In genomic region chr1:3772027-3772714, GRCh38 we compare ENCODE assay signal across 8 cellular contexts. TPM values are rescaled to one million over a fixed set of nuclear protein-coding genes. Genes with fewer than 3 reads are reported as not detected.
DNase-seq lines count a peak whose midpoint lies in the region; ATAC-seq and TF ChIP-seq lines count a peak whose summit lies in the region.

No MANE protein-coding gene starts in this region.

- in situ Hi-C loops in GM13977 (cut with MboI; ENCODE audit: low pct_unique_long_range_greater_than_20kb, low sequenced_read_pairs, unreplicated experiment), result no loop called here

- H3K27ac ChIP-seq in ectodermal cell (ENCODE audit: insufficient read depth, low read depth, low read length, poor library complexity, severe bottlenecking), result no peak overlapping the region

- peaks cover 36% of the 10 kb centered on the region for H3K4me1 ChIP-seq in ectodermal cell (ENCODE audit: control insufficient read depth, insufficient read depth, low read length)

- H3K36me3 Mint-ChIP-seq in activated CD4-positive, alpha-beta memory T cell treated with anti-CD3 and anti-CD28 coated beads, Interleukin-2, amount 10 ng/mL, durations not matched to agents 7 days and 5 days (ENCODE audit: low read depth), result no peaks in the 10 kb centered on the region

- 1% methylated on average over 55 to 57 of the region's 61 CpGs for WGBS in ectodermal cell, 2 experiments

- CTCF ChIA-PET in activated CD4-positive, alpha-beta memory T cell treated with anti-CD3 and anti-CD28 coated beads, Interleukin-2, amount 10 ng/mL, durations not matched to agents 7 days and 5 days (lab: Charles Lee), result no interaction called here

- no peaks in the 10 kb centered on the region for H3K27me3 Mint-ChIP-seq in activated CD4-positive, alpha-beta memory T cell treated with anti-CD3 and anti-CD28 coated beads, Interleukin-2, amount 10 ng/mL, durations not matched to agents 7 days and 5 days

- H3K9me3 Mint-ChIP-seq in activated CD4-positive, alpha-beta memory T cell treated with anti-CD3 and anti-CD28 coated beads, Interleukin-2, amount 10 ng/mL, durations not matched to agents 7 days and 5 days, result no peaks in the 10 kb centered on the region

- H3K27ac Mint-ChIP-seq in activated CD4-positive, alpha-beta memory T cell treated with anti-CD3 and anti-CD28 coated beads, Interleukin-2, amount 10 ng/mL, durations not matched to agents 7 days and 5 days, result no peak overlapping the region

- POLR2A ChIA-PET in activated CD4-positive, alpha-beta memory T cell treated with anti-CD3 and anti-CD28 coated beads, Interleukin-2, amount 10 ng/mL, durations not matched to agents 7 days and 5 days (lab: Charles Lee), result no interaction called here

- H3K4me1 Mint-ChIP-seq in activated CD4-positive, alpha-beta memory T cell treated with anti-CD3 and anti-CD28 coated beads, Interleukin-2, amount 10 ng/mL, durations not matched to agents 7 days and 5 days, result peaks cover 3% of the 10 kb centered on the region

- H3K9me3 ChIP-seq in ectodermal cell (ENCODE audit: control insufficient read depth, low read length), result no peaks in the 10 kb centered on the region

- ATAC-seq in HG02943 (IDR thresholded peaks at IDR 0.05; ENCODE audit: low read depth, unreplicated experiment), result peak; percentile 47

- H3K27me3 ChIP-seq in ectodermal cell (ENCODE audit: control insufficient read depth, insufficient read depth, low read length, poor library complexity, severe bottlenecking), result peaks cover 13% of the 10 kb centered on the region

- H3K36me3 ChIP-seq in ectodermal cell (ENCODE audit: control insufficient read depth, insufficient read depth, low read length), result no peaks in the 10 kb centered on the region

- H3K4me3 ChIP-seq in ectodermal cell (ENCODE audit: insufficient read depth, low read depth, low read length), result peak overlapping the region; percentile 51

- no peak for TF ChIP-seq CTCF in GM13977 (IDR thresholded peaks at IDR 0.05; ENCODE audit: extremely low read depth, insufficient read depth, missing control alignments)

- DNase-seq in GM13977 (ENCODE audit: low spot score) (peak; percentile 100), NCI-H510A treated with DMSO at 0.1 percent for 48 hours (lab: John Stamatoyannopoulos, UW) (peak; percentile 40), medulla oblongata (ENCODE audit: extremely low spot score) (peak; percentile 74), DMS79 (lab: John Stamatoyannopoulos, UW) (no peak)
- peak; percentile 88 for DNase-seq in activated CD4-positive, alpha-beta memory T cell treated with anti-CD3 and anti-CD28 coated beads, Interleukin-2, amount 10 ng/mL, durations not matched to agents 7 days and 5 days
- DNase-seq in stimulated activated CD8-positive, alpha-beta memory T cell treated with anti-CD3 and anti-CD28 coated beads, Interleukin-12 subunit alpha, Interleukin-12 subunit beta, amount 100 ng/mL, for 4 hours (ENCODE audit: low read depth), result peak; percentile 72

- peak overlapping the region; percentile 37 for H3K4me3 Mint-ChIP-seq in activated CD4-positive, alpha-beta memory T cell treated with anti-CD3 and anti-CD28 coated beads, Interleukin-2, amount 10 ng/mL, durations not matched to agents 7 days and 5 days

RNA-seq across cellular contexts. Expression of gene SMIM1, which starts 0.4 kb away (rescaled TPM):
- not detected for total RNA-seq in activated CD4-positive, alpha-beta memory T cell treated with anti-CD3 and anti-CD28 coated beads, Interleukin-2, amount 10 ng/mL, durations not matched to agents 7 days and 5 days
- 3.6 TPM for polyA plus RNA-seq in ectodermal cell (2013, experiment 1 of 4)
- polyA plus RNA-seq in ectodermal cell (2013, experiment 2 of 4), result 4.2 TPM
- 6.1 TPM for polyA plus RNA-seq in ectodermal cell (2013, experiment 3 of 4)
- polyA plus RNA-seq in ectodermal cell (2013, experiment 4 of 4), result 3.6 TPM

RNA-seq across cellular contexts. Expression of gene CCDC27, which starts 19.9 kb away (rescaled TPM):
- total RNA-seq in activated CD4-positive, alpha-beta memory T cell treated with anti-CD3 and anti-CD28 coated beads, Interleukin-2, amount 10 ng/mL, durations not matched to agents 7 days and 5 days, result not detected
- not detected for polyA plus RNA-seq in ectodermal cell (2013, experiment 1 of 4)
- polyA plus RNA-seq in ectodermal cell (2013, experiment 2 of 4), result not detected
- not detected for polyA plus RNA-seq in ectodermal cell (2013, experiment 3 of 4)
- polyA plus RNA-seq in ectodermal cell (2013, experiment 4 of 4), result not detected

RNA-seq across cellular contexts. Expression of gene LRRC47, which starts 24.1 kb away (rescaled TPM):
- 10 to 100 TPM; 32.4 to 33.5 TPM for total RNA-seq in activated CD4-positive, alpha-beta memory T cell treated with anti-CD3 and anti-CD28 coated beads, Interleukin-2, amount 10 ng/mL, durations not matched to agents 7 days and 5 days
- 57.4 TPM for polyA plus RNA-seq in ectodermal cell (2013, experiment 1 of 4)
- polyA plus RNA-seq in ectodermal cell (2013, experiment 2 of 4), result 63.8 TPM
- 32.0 TPM for polyA plus RNA-seq in ectodermal cell (2013, experiment 3 of 4)
- 37.0 TPM for polyA plus RNA-seq in ectodermal cell (2013, experiment 4 of 4)
